9 cellular contexts compared by ENCODE assay signal in the genomic region with DNA sequence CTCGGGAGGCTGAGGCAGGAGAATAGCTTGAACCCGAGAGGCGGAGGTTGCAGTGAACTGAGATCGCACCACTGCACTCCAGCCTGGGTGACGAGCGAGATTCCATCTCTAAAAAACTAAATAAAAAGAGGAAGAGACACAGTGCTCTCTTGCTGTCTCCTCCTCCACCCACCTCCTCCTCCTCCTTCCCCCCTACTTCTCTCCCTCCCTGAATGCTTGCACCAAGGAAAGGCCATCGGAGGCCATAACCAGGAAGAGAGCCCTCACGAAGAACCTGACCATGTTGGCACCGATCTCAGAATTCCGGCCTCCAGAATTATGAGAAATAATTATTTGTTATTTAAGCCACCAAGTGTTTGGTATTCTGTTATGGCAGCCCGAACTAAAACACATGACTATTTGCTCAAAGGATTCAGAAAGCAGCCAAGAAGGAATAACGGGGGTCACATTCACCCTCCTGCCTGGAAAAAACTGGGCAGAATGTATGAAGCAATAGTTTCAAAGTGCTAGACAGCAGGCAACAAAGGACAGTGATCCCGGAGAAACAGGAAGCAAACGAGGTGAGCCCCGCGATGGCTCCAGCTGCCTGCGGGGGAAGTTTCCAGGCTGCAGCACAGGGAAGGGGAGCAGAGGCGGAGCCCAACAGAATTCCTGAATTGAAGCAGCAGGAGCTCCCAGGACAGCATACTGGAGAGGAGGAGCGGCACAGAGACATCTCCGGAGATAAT. TPM values are rescaled to one million over a fixed set of nuclear protein-coding genes. Genes with fewer than 3 reads are reported as not detected.
DNase-seq lines count a peak whose midpoint lies in the region; ATAC-seq and TF ChIP-seq lines count a peak whose summit lies in the region.
"Had no signal": no experiment of that assay in that cellular context is flagged by ENCODE, and none has a peak within 500 bp of the region (broad histone marks: within the 10 kb centered on the region; RNA-seq: fewer than 3 reads in every experiment).

No MANE protein-coding gene starts in this region.

- TF ChIP-seq CTCF in MCF 10A (IDR thresholded peaks at IDR 0.05; ENCODE audit: unreplicated experiment), result no peak
- TF ChIP-seq CTCF in testis (IDR thresholded peaks at IDR 0.05), result no peak

- WGBS in testis, 2 donors, result 37 to 44% methylated on average over 20 of the region's 20 CpGs

- peaks cover 12% of the 10 kb centered on the region for H3K4me1 ChIP-seq in testis

- no peaks in the 10 kb centered on the region for H3K9me3 ChIP-seq in testis

- peak overlapping the region; percentile 34 for H3K4me3 Mint-ChIP-seq in MCF 10A (ENCODE audit: unreplicated experiment)

- intact Hi-C loops in MCF 10A (cut with micrococcal nuclease), result no loop called here
- intact Hi-C loops in testis (cut with DNase I; ENCODE audit: low total_unique reads), result no loop called here

- ATAC-seq in GM19467 (IDR thresholded peaks at IDR 0.05; ENCODE audit: unreplicated experiment) (no peak), HG03139 (IDR thresholded peaks at IDR 0.05; ENCODE audit: unreplicated experiment) (no peak), GM21526 (IDR thresholded peaks at IDR 0.05; ENCODE audit: low FRiP score, unreplicated experiment) (no peak)

- H3K9me3 Mint-ChIP-seq in MCF 10A (ENCODE audit: unreplicated experiment), result no peaks in the 10 kb centered on the region

- no peaks in the 10 kb centered on the region for H3K4me1 Mint-ChIP-seq in MCF 10A (ENCODE audit: insufficient read depth, unreplicated experiment)

- CTCF ChIA-PET in MCF 10A (lab: Yijun Ruan, JAX), result interaction anchor here (1.1 kb wide), 1 partner anchor 103 kb away, joined by 3 read pairs; no protein-coding TSS in a partner anchor

- no peaks in the 10 kb centered on the region for H3K27me3 ChIP-seq in testis

- POLR2A ChIA-PET in MCF 10A (lab: Yijun Ruan, JAX), result no interaction called here

- peak overlapping the region; percentile 52 to 60 for H3K27ac ChIP-seq in testis
- H3K27ac ChIP-seq: 22Rv1 had no signal

- no peak for TF ChIP-seq POLR2A in testis (IDR thresholded peaks at IDR 0.05)

- H3K27me3 Mint-ChIP-seq in MCF 10A (ENCODE audit: insufficient read depth, unreplicated experiment), result no peaks in the 10 kb centered on the region

- DNase-seq in NCI-H1417 (lab: John Stamatoyannopoulos, UW), result peak in 2 of 3 experiments; percentile 34 to 41
- DNase-seq in NCI-H1417 treated with DMSO at 0.1 percent for 48 hours (lab: John Stamatoyannopoulos, UW), result no peak
- DNase-seq in MCF 10A (ENCODE audit: unreplicated experiment), result no peak
- peak; percentile 67 for DNase-seq in kidney tubule cell (ENCODE audit: low spot score)
- DNase-seq in testis, result peak; percentile 45

- no peaks in the 10 kb centered on the region for H3K36me3 Mint-ChIP-seq in MCF 10A (ENCODE audit: insufficient read depth, unreplicated experiment)

- no peak overlapping the region for H3K27ac Mint-ChIP-seq in MCF 10A (ENCODE audit: low read depth, unreplicated experiment)

- H3K4me3 ChIP-seq in testis, result peak overlapping the region; percentile 5 to 44

- no peaks in the 10 kb centered on the region for H3K36me3 ChIP-seq in testis (ENCODE audit: low read depth, missing control alignments)

- BruUV-seq in MCF 10A (replicated peaks; lab: Mats Ljungman, UMichigan), result no TSS peak

RNA-seq across cellular contexts. Expression of a gene that starts 35.8 kb away (rescaled TPM):
- not detected in 2 replicates for total RNA-seq in MCF 10A (2022)
- total RNA-seq in testis, result 1 to 10 TPM in 1 of 2 donors, under 1 TPM in 1; 0.81 to 1.2 TPM
- 1.1 TPM for polyA plus RNA-seq in testis (ENCODE audit: insufficient read depth, low read depth, low replicate concordance)

RNA-seq across cellular contexts. Expression of a gene that starts 36.0 kb away (rescaled TPM):
- 39.1 and 41.2 TPM in 2 replicates for total RNA-seq in MCF 10A (2022)
- total RNA-seq in testis, result 10 to 100 TPM; 37.8 to 41.2 TPM
- polyA plus RNA-seq in testis (ENCODE audit: insufficient read depth, low read depth, low replicate concordance), result 42.8 TPM

RNA-seq across cellular contexts. Expression of a gene that starts 36.7 kb away (rescaled TPM):
- total RNA-seq in MCF 10A (2022) (20.6 and 22.3 TPM in 2 replicates), testis (10 to 100 TPM; 28.1 to 43.7 TPM)
- polyA plus RNA-seq in testis (ENCODE audit: insufficient read depth, low read depth, low replicate concordance), result 34.1 TPM

Comparison
In these comparisons a context has a peak if more than half of its experiments do, and no peak if none do; other contexts are left out.
1. DNase-seq: peak in NCI-H1417 (2 of 3), kidney tubule cell (single experiment) and testis (single experiment); none in NCI-H1417 treated with DMSO at 0.1 percent for 48 hours (single experiment) and MCF 10A (single experiment).